In genomic region chr11:88059326-88059725, GRCh38 we compare ENCODE assay signal across 23 cellular contexts.
"Had no signal": no experiment of that assay in that cellular context is flagged by ENCODE, and none has a peak within 500 bp of the region (broad histone marks: within the 10 kb centered on the region; RNA-seq: fewer than 3 reads in every experiment).

No MANE protein-coding gene starts in this region.

- H3K36me3 Mint-ChIP-seq: activated CD8-positive, alpha-beta memory T cell treated with anti-CD3 and anti-CD28 coated beads, Interleukin-2, amount 10 ng/mL, durations not matched to agents 7 days and 5 days; immature natural killer cell; stimulated activated naive B cell treated with anti-CD40 and anti-IgM and Interleukin-4, amounts not matched to agents 10 μg/mL and 1 μg/mL and 100 μg/mL, for 72 hours had no signal

- H3K4me1 ChIP-seq: ascending aorta, heart left ventricle, pancreas, tibial nerve, vagina had no signal

- H3K36me3 ChIP-seq: ascending aorta, heart left ventricle, pancreas, tibial nerve, vagina had no signal

- H3K4me3 ChIP-seq: ascending aorta, heart left ventricle, pancreas, tibial nerve, vagina had no signal

- H3K27me3 ChIP-seq: ascending aorta, heart left ventricle, pancreas, tibial nerve, vagina had no signal

- ATAC-seq: activated CD8-positive, alpha-beta memory T cell treated with anti-CD3 and anti-CD28 coated beads, Interleukin-2, amount 10 ng/mL, durations not matched to agents 7 days and 5 days; activated naive CD8-positive, alpha-beta T cell treated with anti-CD3 and anti-CD28 coated beads, Interleukin-2, amount 50 U/mL, for 24 hours; heart left ventricle; left lobe of liver; pancreas; stimulated activated naive B cell treated with anti-CD40 and anti-IgM and Interleukin-4, amounts not matched to agents 10 μg/mL and 1 μg/mL and 100 μg/mL, for 72 hours had no signal

- H3K27ac ChIP-seq: ascending aorta, heart left ventricle, pancreas, tibial nerve, vagina had no signal

- H3K9me3 ChIP-seq: ascending aorta, heart left ventricle, pancreas, tibial nerve, vagina had no signal

- H3K4me1 Mint-ChIP-seq: activated CD8-positive, alpha-beta memory T cell treated with anti-CD3 and anti-CD28 coated beads, Interleukin-2, amount 10 ng/mL, durations not matched to agents 7 days and 5 days; activated naive CD8-positive, alpha-beta T cell treated with anti-CD3 and anti-CD28 coated beads, Interleukin-2, amount 50 U/mL, for 24 hours; central memory CD8-positive, alpha-beta T cell; immature natural killer cell; stimulated activated naive B cell treated with anti-CD40 and anti-IgM and Interleukin-4, amounts not matched to agents 10 μg/mL and 1 μg/mL and 100 μg/mL, for 72 hours had no signal

- H3K4me3 Mint-ChIP-seq: activated CD8-positive, alpha-beta memory T cell treated with anti-CD3 and anti-CD28 coated beads, Interleukin-2, amount 10 ng/mL, durations not matched to agents 7 days and 5 days; activated naive CD4-positive, alpha-beta T cell treated with anti-CD3 and anti-CD28 coated beads for 36 hours; activated naive CD8-positive, alpha-beta T cell treated with anti-CD3 and anti-CD28 coated beads, Interleukin-2, amount 50 U/mL, for 24 hours; central memory CD8-positive, alpha-beta T cell; immature natural killer cell; stimulated activated naive B cell treated with anti-CD40 and anti-IgM and Interleukin-4, amounts not matched to agents 10 μg/mL and 1 μg/mL and 100 μg/mL, for 72 hours had no signal

- DNase-seq: activated CD4-positive, alpha-beta T cell treated with anti-CD3 and anti-CD28 coated beads, Interleukin-2, amount 50 U/mL, for 48 hours; activated CD4-positive, CD25-positive, alpha-beta regulatory T cell treated with anti-CD3 and anti-CD28 coated beads, Interleukin-2, amount 50 U/mL, for 72 hours; activated CD8-positive, alpha-beta memory T cell treated with anti-CD3 and anti-CD28 coated beads, Interleukin-2, amount 10 ng/mL, durations not matched to agents 7 days and 5 days; activated naive CD4-positive, alpha-beta T cell treated with anti-CD3 and anti-CD28 coated beads for 36 hours; activated naive CD8-positive, alpha-beta T cell treated with anti-CD3 and anti-CD28 coated beads, Interleukin-2, amount 50 U/mL, for 24 hours; activated T-cell treated with anti-CD3 and anti-CD28 coated beads, Interleukin-2, amount 50 U/mL, for 1 hour; cortex of kidney; effector CD8-positive, alpha-beta T cell; heart left ventricle; immature natural killer cell; midbrain; pancreas; stimulated activated CD4-positive, alpha-beta T cell treated with anti-CD3 and anti-CD28 coated beads, Interleukin-12 subunit alpha, Interleukin-12 subunit beta, amount 100 ng/mL, for 4 hours; stimulated activated CD4-positive, alpha-beta T cell treated with anti-CD3 and anti-CD28 coated beads, Interleukin-2, amount 100 ng/mL, for 24 hours; stimulated activated naive B cell treated with anti-CD40 and anti-IgM and Interleukin-4, amounts not matched to agents 10 μg/mL and 1 μg/mL and 100 μg/mL, for 72 hours; T-helper 1 cell; T1000 had no signal

- H3K27me3 Mint-ChIP-seq: stimulated activated naive B cell treated with anti-CD40 and anti-IgM and Interleukin-4, amounts not matched to agents 10 μg/mL and 1 μg/mL and 100 μg/mL, for 72 hours had no signal

- H3K27ac Mint-ChIP-seq: activated CD8-positive, alpha-beta memory T cell treated with anti-CD3 and anti-CD28 coated beads, Interleukin-2, amount 10 ng/mL, durations not matched to agents 7 days and 5 days; activated naive CD4-positive, alpha-beta T cell treated with anti-CD3 and anti-CD28 coated beads for 36 hours; activated naive CD8-positive, alpha-beta T cell treated with anti-CD3 and anti-CD28 coated beads, Interleukin-2, amount 50 U/mL, for 24 hours; activated T-helper 2 cell treated with anti-CD3 and anti-CD28 coated beads, Interferon-gamma antibody, Interleukin-2, Interleukin-4, amounts not matched to agents 10 μg/mL and 5 μg/mL and 100 μg/mL, durations not matched to agents 14 hours and 24 hours and 36 hours; immature natural killer cell; stimulated activated naive B cell treated with anti-CD40 and anti-IgM and Interleukin-4, amounts not matched to agents 10 μg/mL and 1 μg/mL and 100 μg/mL, for 72 hours had no signal

- H3K9me3 Mint-ChIP-seq: activated naive CD4-positive, alpha-beta T cell treated with anti-CD3 and anti-CD28 coated beads for 36 hours; activated naive CD8-positive, alpha-beta T cell treated with anti-CD3 and anti-CD28 coated beads, Interleukin-2, amount 50 U/mL, for 24 hours; activated T-helper 2 cell treated with anti-CD3 and anti-CD28 coated beads, Interferon-gamma antibody, Interleukin-2, Interleukin-4, amounts not matched to agents 10 μg/mL and 5 μg/mL and 100 μg/mL, durations not matched to agents 14 hours and 24 hours and 36 hours; central memory CD8-positive, alpha-beta T cell; immature natural killer cell had no signal
